Comparison of ENCODE assay signal across 9 cellular contexts in the genomic region with DNA sequence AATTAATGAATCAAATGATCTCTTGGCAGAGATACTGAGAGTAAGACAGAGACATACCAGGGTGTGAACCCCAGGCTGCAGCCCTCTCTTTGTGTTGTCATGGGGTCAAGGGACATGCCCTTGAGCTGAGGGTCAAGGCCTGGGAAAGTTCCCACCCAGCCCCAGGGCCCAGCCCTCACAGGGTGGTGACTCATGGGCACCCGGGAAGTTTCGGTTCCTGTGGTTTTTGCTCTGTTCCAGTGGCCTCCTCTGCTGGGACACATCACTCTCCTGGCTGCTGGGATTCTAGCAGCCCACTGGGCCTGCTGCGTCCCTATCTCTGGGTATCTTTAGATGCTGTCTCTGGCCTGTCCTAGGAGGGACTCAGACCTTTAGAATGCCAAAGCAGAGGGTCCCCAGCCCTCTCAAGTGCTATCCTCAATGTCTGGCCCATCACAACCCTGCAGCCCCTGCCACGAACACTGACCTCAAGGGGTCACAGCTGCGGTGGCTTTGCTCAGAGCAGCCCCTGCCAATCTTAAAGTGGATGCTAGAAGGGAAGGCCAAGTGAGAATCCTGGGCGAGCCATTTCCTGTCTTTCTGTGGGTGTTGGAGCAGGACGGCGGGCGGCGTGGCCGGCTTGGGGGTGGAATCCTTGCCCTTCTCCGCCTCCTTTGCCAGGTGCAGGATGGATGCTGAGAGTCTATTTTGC.
DNase-seq lines count a peak whose midpoint lies in the region; ATAC-seq and TF ChIP-seq lines count a peak whose summit lies in the region.
"Had no signal": no experiment of that assay in that cellular context is flagged by ENCODE, and none has a peak within 500 bp of the region (broad histone marks: within the 10 kb centered on the region; RNA-seq: fewer than 3 reads in every experiment).

No MANE protein-coding gene starts in this region.

- H3K27me3 ChIP-seq in WERI-Rb-1 (ENCODE audit: insufficient read depth, low read depth, severe bottlenecking), result no peaks in the 10 kb centered on the region
- H3K27me3 ChIP-seq in esophagus muscularis mucosa, result no peaks in the 10 kb centered on the region

- H3K9me3 ChIP-seq in WERI-Rb-1 (ENCODE audit: severe bottlenecking) (no peaks in the 10 kb centered on the region), esophagus muscularis mucosa (no peaks in the 10 kb centered on the region)

- H3K36me3 ChIP-seq in WERI-Rb-1 (no peaks in the 10 kb centered on the region), esophagus muscularis mucosa (no peaks in the 10 kb centered on the region)
- H3K36me3 ChIP-seq: cardiac muscle cell had no signal

- H3K4me1 ChIP-seq in esophagus muscularis mucosa, result no peaks in the 10 kb centered on the region

- no peak for ATAC-seq in HG02840 (IDR thresholded peaks at IDR 0.05; ENCODE audit: low FRiP score, unreplicated experiment)

- peak; percentile 51 for DNase-seq in Ammon's horn (ENCODE audit: low spot score)
- peak; percentile 30 for DNase-seq in HK-2 (ENCODE audit: unreplicated experiment)
- peak; percentile 74 for DNase-seq in astrocyte of the hippocampus (ENCODE audit: low read depth, low spot score)
- DNase-seq in medulla oblongata (ENCODE audit: extremely low spot score), result peak; percentile 66
- no peak for DNase-seq in WERI-Rb-1
- DNase-seq in esophagus muscularis mucosa (ENCODE audit: extremely low spot score), result no peak
- no peak for DNase-seq in epidermal melanocyte (ENCODE audit: insufficient read length, low spot score)

- WGBS in esophagus muscularis mucosa, result 94% methylated on average over 9 of the region's 12 CpGs

- no peak overlapping the region for H3K4me3 ChIP-seq in WERI-Rb-1 (ENCODE audit: low read depth, low read length)
- no peak overlapping the region for H3K4me3 ChIP-seq in esophagus muscularis mucosa
- H3K4me3 ChIP-seq: cardiac muscle cell had no signal

- H3K27ac ChIP-seq in WERI-Rb-1 (no peak overlapping the region), esophagus muscularis mucosa (replicated peaks in 1 of 4) (no peak overlapping the region)
- H3K27ac ChIP-seq: cardiac muscle cell had no signal

- intact Hi-C loops in esophagus muscularis mucosa (cut with DNase I), result no loop called here

- TF ChIP-seq EP300 in esophagus muscularis mucosa (IDR thresholded peaks at IDR 0.05), result no peak

- TF ChIP-seq POLR2A in esophagus muscularis mucosa (IDR thresholded peaks at IDR 0.05; ENCODE audit: low read depth), result no peak

- no peak for TF ChIP-seq CTCF in WERI-Rb-1 (IDR thresholded peaks at IDR 0.05; ENCODE audit: low read depth, low read length)
- no peak for TF ChIP-seq CTCF in esophagus muscularis mucosa (IDR thresholded peaks at IDR 0.05)

Comparison
In these comparisons a context has a peak if more than half of its experiments do, and no peak if none do; other contexts are left out.
1. DNase-seq: peak in Ammon's horn (single experiment), HK-2 (single experiment), astrocyte of the hippocampus (single experiment) and medulla oblongata (single experiment); none in WERI-Rb-1 (single experiment), esophagus muscularis mucosa (single experiment) and epidermal melanocyte (single experiment).